In genomic region chr15:60886680-60887079, GRCh38 we compare ENCODE assay signal across 23 cellular contexts.
"Had no signal": no experiment of that assay in that cellular context is flagged by ENCODE, and none has a peak within 500 bp of the region (broad histone marks: within the 10 kb centered on the region; RNA-seq: fewer than 3 reads in every experiment).

No MANE protein-coding gene starts in this region.

- H3K36me3 Mint-ChIP-seq: mesothelial cell of epicardium, naive B cell had no signal

- H3K9me3 Mint-ChIP-seq: dendritic cell treated with granulocyte-macrophage colony-stimulating factor and Interleukin-4, amounts not matched to agents 40 ng/mL and 50 ng/mL, for 4 days; effector memory CD8-positive, alpha-beta T cell; endodermal cell; mesothelial cell of epicardium had no signal

- DNase-seq: colonic mucosa; cortex of kidney; effector CD8-positive, alpha-beta T cell; effector memory CD8-positive, alpha-beta T cell; endodermal cell; erythroblast; esophagus squamous epithelium; foreskin fibroblast; glutamatergic neuron; head of caudate nucleus; heart right ventricle; hippocampal formation; left cardiac atrium; left lung; left ventricle myocardium superior; lower lobe of right lung; mesenchymal stem cell; mucosa of descending colon; naive B cell had no signal

- H3K4me1 Mint-ChIP-seq: mesothelial cell of epicardium, naive B cell had no signal

- H3K36me3 ChIP-seq: colonic mucosa, esophagus squamous epithelium, heart right ventricle, left lung, lower lobe of right lung had no signal

- ATAC-seq: effector memory CD8-positive, alpha-beta T cell; esophagus mucosa; heart right ventricle; left cardiac atrium; left lung; left ventricle myocardium superior; lower lobe of right lung; mucosa of descending colon had no signal

- H3K9me3 ChIP-seq: colonic mucosa, esophagus squamous epithelium, heart right ventricle, lower lobe of right lung, mucosa of descending colon had no signal

- H3K4me3 Mint-ChIP-seq: dendritic cell treated with granulocyte-macrophage colony-stimulating factor and Interleukin-4, amounts not matched to agents 40 ng/mL and 50 ng/mL, for 4 days; effector memory CD8-positive, alpha-beta T cell; endodermal cell; mesothelial cell of epicardium; naive B cell had no signal

- H3K27me3 ChIP-seq: colonic mucosa, esophagus squamous epithelium, heart right ventricle, left lung had no signal

- H3K4me3 ChIP-seq: colonic mucosa, esophagus squamous epithelium, heart right ventricle, left lung, lower lobe of right lung, mucosa of descending colon had no signal

- H3K27me3 Mint-ChIP-seq: dendritic cell treated with granulocyte-macrophage colony-stimulating factor and Interleukin-4, amounts not matched to agents 40 ng/mL and 50 ng/mL, for 4 days had no signal

- H3K4me1 ChIP-seq: colonic mucosa, left lung had no signal

- H3K27ac Mint-ChIP-seq: dendritic cell treated with granulocyte-macrophage colony-stimulating factor and Interleukin-4, amounts not matched to agents 40 ng/mL and 50 ng/mL, for 4 days; effector memory CD8-positive, alpha-beta T cell; endodermal cell; mesothelial cell of epicardium; naive B cell had no signal

- H3K27ac ChIP-seq: colonic mucosa, epithelial cell of prostate, esophagus squamous epithelium, heart right ventricle, left lung, lower lobe of right lung had no signal
